Comparison of ENCODE assay signal across 8 cellular contexts in the genomic region with DNA sequence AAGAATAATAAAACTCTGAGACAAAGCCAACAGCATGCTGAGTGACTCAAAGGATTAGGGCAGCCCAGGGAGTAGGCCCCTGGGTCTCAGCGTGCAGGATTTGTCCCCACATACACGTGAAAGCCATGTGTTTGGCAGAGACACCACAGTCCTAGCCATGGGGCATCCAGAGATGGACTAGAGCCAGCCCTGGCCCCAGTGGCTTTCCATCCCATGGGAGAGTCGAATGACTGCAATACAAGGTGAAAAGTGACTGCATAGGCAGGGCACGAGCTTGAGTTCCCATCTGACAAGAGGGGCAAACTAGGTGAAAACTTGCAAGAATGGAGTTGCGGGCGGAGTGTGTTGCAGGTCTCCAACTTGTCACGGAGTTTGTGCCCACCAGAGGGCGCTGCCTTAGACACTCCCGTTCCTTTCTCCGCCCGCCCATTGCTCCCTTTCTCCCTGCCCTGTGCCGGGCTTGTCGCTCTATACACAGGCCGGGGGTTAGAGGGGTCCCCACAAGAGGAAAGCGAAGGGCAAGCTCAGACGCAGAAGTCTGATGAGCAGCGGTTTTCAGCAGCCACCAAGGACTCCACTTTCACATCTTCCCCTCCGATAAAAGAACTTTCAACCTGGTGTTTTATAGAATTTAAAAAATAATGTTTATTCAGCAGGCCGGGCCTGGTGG. TPM values are rescaled to one million over a fixed set of nuclear protein-coding genes. Genes with fewer than 3 reads are reported as not detected.
DNase-seq lines count a peak whose midpoint lies in the region; ATAC-seq, FAIRE-seq and TF ChIP-seq lines count a peak whose summit lies in the region.

No MANE protein-coding gene starts in this region.

- H3K9me3 ChIP-seq in breast epithelium (no peaks in the 10 kb centered on the region), keratinocyte (ENCODE audit: control insufficient read depth, low read depth, low read length) (no peaks in the 10 kb centered on the region)

- no peaks in the 10 kb centered on the region for H4K20me1 ChIP-seq in keratinocyte (ENCODE audit: control insufficient read depth, extremely low read depth, insufficient read depth, low read length)

- TF ChIP-seq CTCF in VCaP (conservative IDR thresholded peaks at IDR 0.05) (peak; percentile 86), breast epithelium (IDR thresholded peaks at IDR 0.05) (peak; percentile 51 to 87 (median 80)), keratinocyte (optimal IDR thresholded peaks at IDR 0.05 in 1 of 3, IDR thresholded peaks at IDR 0.05 in 1 of 3, conservative IDR thresholded peaks at IDR 0.05 in 1 of 3; ENCODE audit: extremely low read depth in 1 of 3, insufficient read depth in 2 of 3, low read length in 3 of 3) (peak; percentile 81 to 96 (median 82))

- intact Hi-C loops in breast epithelium (cut with DNase I; ENCODE audit: low total_unique reads), result loop anchor here (5.0 kb wide), 1 partner anchor 430 kb away; no protein-coding TSS in a partner anchor

- no peak for FAIRE-seq in keratinocyte (lab: Jason Lieb, UNC)

- H3K36me3 ChIP-seq in breast epithelium, result no peaks in the 10 kb centered on the region
- no peaks in the 10 kb centered on the region for H3K36me3 ChIP-seq in keratinocyte (ENCODE audit: control insufficient read depth in 2 of 2, extremely low read depth in 1 of 2, insufficient read depth in 2 of 2, low read length in 2 of 2)

- peak overlapping the region; percentile 39 for H3K4me2 ChIP-seq in keratinocyte (ENCODE audit: control insufficient read depth, extremely low read depth, insufficient read depth, low read depth, low read length)

- H2AFZ ChIP-seq in keratinocyte (ENCODE audit: control insufficient read depth, low read length), result peak overlapping the region; percentile 68

- H3K9ac ChIP-seq in keratinocyte (ENCODE audit: control insufficient read depth, extremely low read depth, insufficient read depth, low read length), result no peak overlapping the region

- no peak for TF ChIP-seq POLR2A in breast epithelium (IDR thresholded peaks at IDR 0.05)

- H3K79me2 ChIP-seq in keratinocyte (ENCODE audit: control insufficient read depth, insufficient read depth, low read length), result no peaks in the 10 kb centered on the region

- peak overlapping the region in 1 of 3 donors; percentile 43 for H3K4me3 ChIP-seq in breast epithelium
- no peak overlapping the region for H3K4me3 ChIP-seq in keratinocyte (ENCODE audit: control insufficient read depth in 2 of 3, extremely low read depth in 1 of 3, insufficient read depth in 2 of 3, low read depth in 1 of 3, low read length in 3 of 3)

- no peaks in the 10 kb centered on the region for H3K9me1 ChIP-seq in keratinocyte (ENCODE audit: control insufficient read depth, extremely low read depth, insufficient read depth, low read length)

- H3K4me1 ChIP-seq in breast epithelium (no peaks in the 10 kb centered on the region), keratinocyte (ENCODE audit: control insufficient read depth, extremely low read depth, insufficient read depth, low read length) (peaks cover 22% of the 10 kb centered on the region)

- H3K27ac ChIP-seq in VCaP (no peak overlapping the region), breast epithelium (peak overlapping the region; percentile 35 to 49), keratinocyte (ENCODE audit: control insufficient read depth, insufficient read depth, low read length) (no peak overlapping the region)

- DNase-seq in AG08395 (ENCODE audit: low spot score) (peak; percentile 84), NCI-H2196 (lab: John Stamatoyannopoulos, UW; ENCODE audit: unreplicated experiment) (peak; percentile 59), breast epithelium (ENCODE audit: low spot score in 2 of 2) (peak; percentile 74 to 85), keratinocyte (ENCODE audit: low read depth, low spot score) (no peak)
- peak; percentile 87 for DNase-seq in stimulated activated CD4-positive, alpha-beta T cell treated with anti-CD3 and anti-CD28 coated beads, Interleukin-15, amount 100 ng/mL, for 24 hours

- dilution Hi-C loops in keratinocyte (cut with MboI; ENCODE audit: extremely low pct_ligation_motif_present, low sequenced_read_pairs), result no loop called here

- H3K27me3 ChIP-seq in breast epithelium, result no peaks in the 10 kb centered on the region
- no peaks in the 10 kb centered on the region for H3K27me3 ChIP-seq in keratinocyte (ENCODE audit: control insufficient read depth, extremely low read depth, insufficient read depth, low read length)

- ATAC-seq in GM19395 (IDR thresholded peaks at IDR 0.05; ENCODE audit: unreplicated experiment) (peak; percentile 66), GM18867 (IDR thresholded peaks at IDR 0.05; ENCODE audit: unreplicated experiment) (no peak)

RNA-seq across cellular contexts. Expression of a gene that starts 24.2 kb away (rescaled TPM):
- 100 to 1,000 TPM in 1 of 3 donors, 10 to 100 TPM in 2; 51.1 to 360 (median 65.1) TPM for total RNA-seq in breast epithelium
- polyA plus RNA-seq in keratinocyte, result 22.8 to 36.1 TPM (median 35.8 TPM) in 3 replicates
- polyA plus RNA-seq in keratinocyte (2011; ENCODE audit: low read depth), result 3.6 TPM
- polyA plus RNA-seq in keratinocyte (2011; cell fraction: cytosol; rRNA removed), result 23.3 and 32.4 TPM in 2 replicates
- 46.7 and 64.8 TPM in 2 replicates for polyA plus RNA-seq in keratinocyte (2011; cell fraction: nucleus; rRNA removed)
- 24.0 and 42.3 TPM in 2 replicates for polyA plus RNA-seq in keratinocyte (2012; ENCODE audit: low replicate concordance)
- polyA minus RNA-seq in keratinocyte, result 27.5 to 79.8 TPM (median 38.8 TPM) in 3 replicates
- 58.9 TPM for polyA minus RNA-seq in keratinocyte (2011; cell fraction: cytosol; rRNA and poly(A)+ RNA removed)
- 52.7 and 54.9 TPM in 2 replicates for polyA minus RNA-seq in keratinocyte (2011; cell fraction: nucleus; rRNA and poly(A)+ RNA removed)

RNA-seq across cellular contexts. Expression of a gene that starts 53.4 kb away (rescaled TPM):
- 10 to 100 TPM in 2 of 3 donors, 1 to 10 TPM in 1; 8.2 to 35.2 (median 12.9) TPM for total RNA-seq in breast epithelium
- polyA plus RNA-seq in keratinocyte, result 25.5 to 55.0 TPM (median 36.1 TPM) in 3 replicates
- polyA plus RNA-seq in keratinocyte (2011; ENCODE audit: low read depth), result 5.1 TPM
- 13.6 and 35.6 TPM in 2 replicates for polyA plus RNA-seq in keratinocyte (2011; cell fraction: cytosol; rRNA removed)
- 27.4 and 29.5 TPM in 2 replicates for polyA plus RNA-seq in keratinocyte (2011; cell fraction: nucleus; rRNA removed)
- polyA plus RNA-seq in keratinocyte (2012; ENCODE audit: low replicate concordance), result 5.3 and 31.7 TPM in 2 replicates
- 15.0 to 47.3 TPM (median 33.2 TPM) in 3 replicates for polyA minus RNA-seq in keratinocyte
- 20.7 TPM for polyA minus RNA-seq in keratinocyte (2011; cell fraction: cytosol; rRNA and poly(A)+ RNA removed)
- 26.4 and 50.2 TPM in 2 replicates for polyA minus RNA-seq in keratinocyte (2011; cell fraction: nucleus; rRNA and poly(A)+ RNA removed)

Comparison
In these comparisons a context has a peak if more than half of its experiments do, and no peak if none do; other contexts are left out.
1. H3K27ac ChIP-seq: peak in breast epithelium (2 of 2); none in VCaP (single experiment) and keratinocyte (single experiment).
2. Peak in every context shown above with its lines, with median percentiles within 50 percentile points of each other: CTCF ChIP-seq.